Comparison of ENCODE assay signal across 21 cellular contexts in genomic region chr12:70852416-70853150, GRCh38.
"Had no signal": no experiment of that assay in that cellular context is flagged by ENCODE, and none has a peak within 500 bp of the region (broad histone marks: within the 10 kb centered on the region; RNA-seq: fewer than 3 reads in every experiment).

No MANE protein-coding gene starts in this region.

- H3K4me1 Mint-ChIP-seq: mesothelial cell of epicardium; naive thymus-derived CD8-positive, alpha-beta T cell; stimulated activated effector memory CD8-positive, alpha-beta T cell treated with anti-CD3 and anti-CD28 coated beads, Interleukin-12 subunit alpha, Interleukin-12 subunit beta, amount 100 ng/mL, for 72 hours had no signal

- H3K4me1 ChIP-seq: adrenal gland, testis had no signal

- H3K27ac Mint-ChIP-seq: activated naive CD4-positive, alpha-beta T cell treated with anti-CD3 and anti-CD28 coated beads, Interleukin-2, amount 50 U/mL, for 72 hours; mesothelial cell of epicardium; naive thymus-derived CD8-positive, alpha-beta T cell; stimulated activated effector memory CD8-positive, alpha-beta T cell treated with anti-CD3 and anti-CD28 coated beads, Interleukin-12 subunit alpha, Interleukin-12 subunit beta, amount 100 ng/mL, for 72 hours had no signal

- DNase-seq: activated CD4-positive, alpha-beta T cell treated with anti-CD3 and anti-CD28 coated beads for 1 hour; activated gamma-delta T cell treated with Interleukin-2 at 50 U/mL for 16 hours; activated T-cell treated with anti-CD3 and anti-CD28 coated beads, Interleukin-2, amount 50 U/mL, for 1 hour; brain microvascular endothelial cell; dermis blood vessel endothelial cell; effector CD8-positive, alpha-beta T cell; erythroblast; foreskin melanocyte; left lung; naive thymus-derived CD8-positive, alpha-beta T cell; stimulated activated CD4-positive, alpha-beta T cell treated with anti-CD3 and anti-CD28 coated beads, Interleukin-2, amount 100 ng/mL, for 24 hours; T-helper 1 cell; testis; upper lobe of right lung had no signal

- H3K36me3 Mint-ChIP-seq: activated naive CD4-positive, alpha-beta T cell treated with anti-CD3 and anti-CD28 coated beads, Interleukin-2, amount 50 U/mL, for 72 hours; mesothelial cell of epicardium; naive thymus-derived CD8-positive, alpha-beta T cell; stimulated activated effector memory CD8-positive, alpha-beta T cell treated with anti-CD3 and anti-CD28 coated beads, Interleukin-12 subunit alpha, Interleukin-12 subunit beta, amount 100 ng/mL, for 72 hours had no signal

- H3K36me3 ChIP-seq: adrenal gland, ascending aorta, brain microvascular endothelial cell, left lung, ovary, upper lobe of right lung had no signal

- H3K4me3 ChIP-seq: adrenal gland, ascending aorta, left lung, ovary, skin epidermis, testis, upper lobe of right lung had no signal

- H3K27me3 ChIP-seq: adrenal gland, ascending aorta, brain microvascular endothelial cell, left lung, ovary, testis, upper lobe of right lung had no signal

- H3K9me3 ChIP-seq: adrenal gland, ascending aorta, left lung, ovary, testis, upper lobe of right lung had no signal

- H3K27ac ChIP-seq: adrenal gland, ascending aorta, brain microvascular endothelial cell, ovary, testis, upper lobe of right lung had no signal

- ATAC-seq: activated naive CD4-positive, alpha-beta T cell treated with anti-CD3 and anti-CD28 coated beads, Interleukin-2, amount 50 U/mL, for 72 hours; naive thymus-derived CD8-positive, alpha-beta T cell; stimulated activated effector memory CD8-positive, alpha-beta T cell treated with anti-CD3 and anti-CD28 coated beads, Interleukin-12 subunit alpha, Interleukin-12 subunit beta, amount 100 ng/mL, for 72 hours had no signal

- H3K4me3 Mint-ChIP-seq: mesothelial cell of epicardium; naive thymus-derived CD8-positive, alpha-beta T cell; stimulated activated effector memory CD8-positive, alpha-beta T cell treated with anti-CD3 and anti-CD28 coated beads, Interleukin-12 subunit alpha, Interleukin-12 subunit beta, amount 100 ng/mL, for 72 hours had no signal

- H3K9me3 Mint-ChIP-seq: activated naive CD4-positive, alpha-beta T cell treated with anti-CD3 and anti-CD28 coated beads, Interleukin-2, amount 50 U/mL, for 72 hours; mesothelial cell of epicardium; naive thymus-derived CD8-positive, alpha-beta T cell; stimulated activated effector memory CD8-positive, alpha-beta T cell treated with anti-CD3 and anti-CD28 coated beads, Interleukin-12 subunit alpha, Interleukin-12 subunit beta, amount 100 ng/mL, for 72 hours had no signal
